16 cellular contexts compared by ENCODE assay signal in genomic region chr11:76771446-76772099, GRCh38. TPM values are rescaled to one million over a fixed set of nuclear protein-coding genes. Genes with fewer than 3 reads are reported as not detected.
DNase-seq lines count a peak whose midpoint lies in the region; ATAC-seq and TF ChIP-seq lines count a peak whose summit lies in the region.
"Had no signal": no experiment of that assay in that cellular context is flagged by ENCODE, and none has a peak within 500 bp of the region (broad histone marks: within the 10 kb centered on the region; RNA-seq: fewer than 3 reads in every experiment).

No MANE protein-coding gene starts in this region.

- 76 to 82% methylated on average over 7 to 8 of the region's 8 CpGs for WGBS in tibial nerve, 2 donors

- peaks cover 2% of the 10 kb centered on the region for H3K9me3 Mint-ChIP-seq in activated CD8-positive, alpha-beta memory T cell treated with anti-CD3 and anti-CD28 coated beads, Interleukin-2, amount 10 ng/mL, durations not matched to agents 7 days and 5 days (ENCODE audit: low read depth)
- H3K9me3 Mint-ChIP-seq in brain (peaks cover 3 to 21% (median 13%) of the 10 kb centered on the region in 5 experiments), immature natural killer cell (peaks cover 8 to 15% (median 11%) of the 10 kb centered on the region in 6 donors)

- TF ChIP-seq POLR2A in tibial nerve (IDR thresholded peaks at IDR 0.05) = no peak

- peak overlapping the region; percentile 62 to 84 (median 70) for H3K27ac ChIP-seq in tibial nerve

- no peaks in the 10 kb centered on the region for H3K27me3 ChIP-seq in tibial nerve
- H3K27me3 ChIP-seq: dorsolateral prefrontal cortex had no signal

- peaks cover 0 to 80% (median 47%) of the 10 kb centered on the region in 4 donors for H3K4me1 ChIP-seq in tibial nerve

- TF ChIP-seq CTCF in brain (conservative IDR thresholded peaks at IDR 0.05) (no peak), tibial nerve (IDR thresholded peaks at IDR 0.05) (no peak)

- H3K9me3 ChIP-seq in tibial nerve = peaks cover 0 to 11% (median 3%) of the 10 kb centered on the region in 4 donors

- no peak for DNase-seq in activated CD8-positive, alpha-beta memory T cell treated with anti-CD3 and anti-CD28 coated beads, Interleukin-2, amount 10 ng/mL, durations not matched to agents 7 days and 5 days
- DNase-seq in activated CD8-positive, alpha-beta memory T cell treated with anti-CD3 and anti-CD28 coated beads, Interleukin-2, amount 50 U/mL, for 4 hours = no peak
- DNase-seq in myocyte (ENCODE audit: low read depth) (peak; percentile 23), tibial nerve (ENCODE audit: low spot score in 2 of 2) (no peak), immature natural killer cell (no peak)
- DNase-seq: activated naive CD8-positive, alpha-beta T cell treated with anti-CD3 and anti-CD28 coated beads for 36 hours; dorsolateral prefrontal cortex; NCI-H1694 treated with DMSO at 0.1 percent for 48 hours; substantia nigra had no signal

- peaks cover 3% of the 10 kb centered on the region for H3K36me3 Mint-ChIP-seq in activated CD8-positive, alpha-beta memory T cell treated with anti-CD3 and anti-CD28 coated beads, Interleukin-2, amount 10 ng/mL, durations not matched to agents 7 days and 5 days
- H3K36me3 Mint-ChIP-seq in brain (peaks cover 3% of the 10 kb centered on the region), immature natural killer cell (peaks cover 0 to 7% (median 3%) of the 10 kb centered on the region in 3 donors)
- H3K36me3 Mint-ChIP-seq: activated naive CD8-positive, alpha-beta T cell treated with anti-CD3 and anti-CD28 coated beads for 36 hours had no signal

- CTCF ChIA-PET in activated CD8-positive, alpha-beta memory T cell treated with anti-CD3 and anti-CD28 coated beads, Interleukin-2, amount 10 ng/mL, durations not matched to agents 7 days and 5 days (lab: Charles Lee) = interaction anchor here (0.9 to 2.1 kb wide), 4 partner anchors 27 to 160 kb away, joined by 3 to 5 read pairs (median 4); no protein-coding TSS in a partner anchor

- TF ChIP-seq EP300 in tibial nerve (IDR thresholded peaks at IDR 0.05) = no peak

- H3K36me3 ChIP-seq in tibial nerve = no peaks in the 10 kb centered on the region

- ATAC-seq in activated CD8-positive, alpha-beta memory T cell treated with anti-CD3 and anti-CD28 coated beads, Interleukin-2, amount 10 ng/mL, durations not matched to agents 7 days and 5 days = no peak
- ATAC-seq in GM21515 (IDR thresholded peaks at IDR 0.05; ENCODE audit: unreplicated experiment) = no peak
- ATAC-seq in GM21381 (IDR thresholded peaks at IDR 0.05; ENCODE audit: unreplicated experiment) = no peak
- ATAC-seq: HCT116 had no signal

- H3K4me3 ChIP-seq in tibial nerve = no peak overlapping the region
- H3K4me3 ChIP-seq: dorsolateral prefrontal cortex, lung had no signal

- peaks cover 54% of the 10 kb centered on the region for H3K4me1 Mint-ChIP-seq in activated CD8-positive, alpha-beta memory T cell treated with anti-CD3 and anti-CD28 coated beads, Interleukin-2, amount 10 ng/mL, durations not matched to agents 7 days and 5 days
- H3K4me1 Mint-ChIP-seq in brain (peaks cover 49% of the 10 kb centered on the region), immature natural killer cell (peaks cover 11 to 21% of the 10 kb centered on the region in 2 donors)

- no peak overlapping the region for H3K4me3 Mint-ChIP-seq in activated CD8-positive, alpha-beta memory T cell treated with anti-CD3 and anti-CD28 coated beads, Interleukin-2, amount 10 ng/mL, durations not matched to agents 7 days and 5 days
- H3K4me3 Mint-ChIP-seq in brain (peak overlapping the region in 1 of 5 experiments; percentile 51), immature natural killer cell (no peak overlapping the region)
- H3K4me3 Mint-ChIP-seq: activated naive CD8-positive, alpha-beta T cell treated with anti-CD3 and anti-CD28 coated beads for 36 hours; IgD-negative memory B cell; T-helper 1 cell treated with Interleukin-12 subunit alpha and Interleukin-12 subunit beta and Interleukin-4 antibody, amounts not matched to agents 30 μg/mL and 1 μg/mL, for 36 hours had no signal

- H3K27ac Mint-ChIP-seq in activated CD8-positive, alpha-beta memory T cell treated with anti-CD3 and anti-CD28 coated beads, Interleukin-2, amount 10 ng/mL, durations not matched to agents 7 days and 5 days = peak overlapping the region; percentile 44
- H3K27ac Mint-ChIP-seq in brain (peak overlapping the region in 3 of 5 experiments; percentile 7 to 96 (median 72)), immature natural killer cell (no peak overlapping the region)
- H3K27ac Mint-ChIP-seq: activated naive CD8-positive, alpha-beta T cell treated with anti-CD3 and anti-CD28 coated beads for 36 hours had no signal

- H3K27me3 Mint-ChIP-seq in activated CD8-positive, alpha-beta memory T cell treated with anti-CD3 and anti-CD28 coated beads, Interleukin-2, amount 10 ng/mL, durations not matched to agents 7 days and 5 days = peaks cover 9% of the 10 kb centered on the region
- H3K27me3 Mint-ChIP-seq in brain (peaks cover 4% of the 10 kb centered on the region), immature natural killer cell (ENCODE audit: low read depth in 3 of 3) (peaks cover 3 to 7% (median 4%) of the 10 kb centered on the region in 3 donors)

RNA-seq across cellular contexts. Expression of gene TSKU, which starts 11.6 kb away (rescaled TPM):
- total RNA-seq in activated CD8-positive, alpha-beta memory T cell treated with anti-CD3 and anti-CD28 coated beads, Interleukin-2, amount 10 ng/mL, durations not matched to agents 7 days and 5 days = 1 to 10 TPM in 1 of 2 experiments, under 1 TPM in 1; 0.35 to 1.5 TPM
- polyA plus RNA-seq in brain (ENCODE audit: insufficient read depth, low read depth, low replicate concordance) (3.2 TPM), immature natural killer cell (not detected)
- total RNA-seq in myocyte (14.8 and 15.5 TPM in 2 replicates), tibial nerve (100 to 1,000 TPM; 140 to 385 (median 202) TPM)
- 38.9 TPM for polyA plus RNA-seq in myocyte (2012)
- polyA plus RNA-seq: IgD-negative memory B cell had no signal

Comparison
In these comparisons a context has a peak if more than half of its experiments do, and no peak if none do; other contexts are left out.
1. H3K27ac Mint-ChIP-seq: peak in activated CD8-positive, alpha-beta memory T cell treated with anti-CD3 and anti-CD28 coated beads, Interleukin-2, amount 10 ng/mL, durations not matched to agents 7 days and 5 days (single experiment) and brain (3 of 5); none in immature natural killer cell (0 of 6).